ENCODE assay signal across 13 cellular contexts in the genomic region with DNA sequence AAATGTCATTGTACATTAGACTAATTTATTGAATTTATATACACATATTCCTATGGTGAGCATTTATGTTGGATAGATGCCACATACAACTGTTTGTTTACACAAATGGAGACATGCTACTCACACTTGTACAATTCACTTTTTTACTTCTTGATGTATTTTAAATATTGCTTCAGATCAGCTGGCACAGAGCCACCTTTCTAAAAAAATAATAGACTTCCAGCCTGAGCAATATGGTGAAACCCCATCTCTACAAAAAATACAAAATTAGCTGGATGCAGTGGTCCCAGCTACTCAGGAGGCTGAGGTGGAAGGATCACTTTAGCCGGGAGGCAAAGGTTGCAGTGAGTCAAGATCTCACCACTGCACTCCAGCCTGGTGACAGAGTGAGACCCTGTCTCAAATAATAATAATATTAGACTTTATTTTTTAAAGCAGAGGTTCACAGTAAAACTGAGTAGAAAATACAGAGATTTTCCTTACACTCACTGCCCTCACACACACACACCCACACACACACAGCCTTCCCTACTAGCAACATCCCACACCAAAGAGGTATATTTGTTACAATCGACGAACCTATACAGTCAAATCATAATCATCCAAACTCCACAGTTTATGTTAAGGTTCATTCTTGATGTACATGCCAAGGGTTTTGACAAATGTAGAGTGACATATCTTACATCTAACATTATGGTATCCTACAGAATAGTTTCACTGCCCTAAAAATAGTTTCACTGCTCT. TPM values are rescaled to one million over a fixed set of nuclear protein-coding genes. Genes with fewer than 3 reads are reported as not detected.
DNase-seq lines count a peak whose midpoint lies in the region; ATAC-seq, FAIRE-seq and TF ChIP-seq lines count a peak whose summit lies in the region.
"Had no signal": no experiment of that assay in that cellular context is flagged by ENCODE, and none has a peak within 500 bp of the region (broad histone marks: within the 10 kb centered on the region; RNA-seq: fewer than 3 reads in every experiment).

No MANE protein-coding gene starts in this region.

- RAD21 ChIA-PET in GM12878 (lab: Charles Lee; ENCODE audit: unreplicated experiment), result interaction anchor here (1.3 to 2.8 kb wide), 4 partner anchors 15 to 69 kb away, joined by 3 to 8 read pairs (median 6); no protein-coding TSS in a partner anchor

- H3K79me2 ChIP-seq in DOHH2 (ENCODE audit: control insufficient read depth, low read length) (no peaks in the 10 kb centered on the region), Loucy (ENCODE audit: insufficient read depth, low read length) (no peaks in the 10 kb centered on the region), GM12878 (ENCODE audit: control insufficient read depth, insufficient read depth, low read length) (no peaks in the 10 kb centered on the region)

- H3K4me3 ChIP-seq in DOHH2 (ENCODE audit: low read length) (peak overlapping the region; percentile 71), Loucy (ENCODE audit: low read length, poor library complexity, severe bottlenecking) (peak overlapping the region; percentile 73), GM12878 (peak overlapping the region; percentile 58)
- H3K4me3 ChIP-seq: mucosa of descending colon had no signal

- no peak for ATAC-seq in GM12878
- ATAC-seq in natural killer cell treated with Interleukin-12 subunit alpha and Interleukin-12 subunit beta and Interleukin-15 and Interleukin-18, amount 100 ng/mL, for 72 hours, result no peak
- no peak for ATAC-seq in GM18858 (IDR thresholded peaks at IDR 0.05; ENCODE audit: unreplicated experiment)

- no peaks in the 10 kb centered on the region for H4K20me1 ChIP-seq in DOHH2 (ENCODE audit: control insufficient read depth, insufficient read depth, low read depth, low read length)
- no peaks in the 10 kb centered on the region for H4K20me1 ChIP-seq in Loucy (ENCODE audit: insufficient read depth, low read length, poor library complexity, severe bottlenecking)
- no peaks in the 10 kb centered on the region for H4K20me1 ChIP-seq in GM12878 (ENCODE audit: control insufficient read depth, insufficient read depth)

- in situ Hi-C loops in GM12878 (cut with MboI), result no loop called here

- BruUV-seq in GM12878 (replicated peaks; lab: Mats Ljungman, UMichigan), result no TSS peak

- WGBS in GM12878 (ENCODE audit: insufficient coverage, insufficient replicate concordance, low lambda C conversion rate, missing lambda C conversion rate), result 67% methylated on average over 3 of the region's 3 CpGs

- no peaks in the 10 kb centered on the region for H3K9me3 ChIP-seq in DOHH2 (ENCODE audit: control insufficient read depth, insufficient read depth, low read length)
- no peaks in the 10 kb centered on the region for H3K9me3 ChIP-seq in Loucy (ENCODE audit: insufficient read depth, low read depth, low read length)
- H3K9me3 ChIP-seq in GM12878 (replicated peaks; ENCODE audit: control insufficient read depth, insufficient read depth, low read length), result no peaks in the 10 kb centered on the region
- H3K9me3 ChIP-seq: heart right ventricle, mucosa of descending colon had no signal

- H3K4me1 ChIP-seq in DOHH2 (ENCODE audit: control insufficient read depth, low read length) (peaks cover 74% of the 10 kb centered on the region), Loucy (ENCODE audit: insufficient read depth, low read length, poor library complexity, severe bottlenecking) (peaks cover 57% of the 10 kb centered on the region), GM12878 (ENCODE audit: control insufficient read depth, insufficient read depth, low read length) (peaks cover 51% of the 10 kb centered on the region)

- TF ChIP-seq POLR2A in GM12878 (IDR thresholded peaks at IDR 0.05; ENCODE audit: low read depth, low read length), result no peak

- no peaks in the 10 kb centered on the region for H3K27me3 ChIP-seq in DOHH2 (ENCODE audit: control insufficient read depth, low read length)
- no peaks in the 10 kb centered on the region for H3K27me3 ChIP-seq in Loucy (ENCODE audit: insufficient read depth, low read length, poor library complexity, severe bottlenecking)
- H3K27me3 ChIP-seq in GM12878 (replicated peaks in 1 of 2; ENCODE audit: control insufficient read depth in 2 of 2, insufficient read depth in 2 of 2, low read length in 1 of 2), result no peaks in the 10 kb centered on the region
- H3K27me3 ChIP-seq: heart right ventricle had no signal

- no peak for TF ChIP-seq CTCF in DOHH2 (IDR thresholded peaks at IDR 0.05; ENCODE audit: low read depth, low read length, poor library complexity, severe bottlenecking)
- TF ChIP-seq CTCF in Loucy (conservative IDR thresholded peaks at IDR 0.05; ENCODE audit: low read length), result no peak
- TF ChIP-seq CTCF in GM12878 (IDR thresholded peaks at IDR 0.05 in 2 of 3, conservative IDR thresholded peaks at IDR 0.05 in 1 of 3; ENCODE audit: control insufficient read depth in 2 of 3, extremely low read depth in 1 of 3, insufficient read depth in 1 of 3, low read depth in 3 of 3, low read length in 3 of 3), result no peak

- peak overlapping the region; percentile 60 for H3K4me2 ChIP-seq in DOHH2 (ENCODE audit: low read length)
- H3K4me2 ChIP-seq in Loucy (ENCODE audit: low read depth, low read length, poor library complexity, severe bottlenecking), result peak overlapping the region; percentile 85
- H3K4me2 ChIP-seq in GM12878 (ENCODE audit: control insufficient read depth, insufficient read depth), result peak overlapping the region; percentile 68

- TF ChIP-seq RAD21 in GM12878 (IDR thresholded peaks at IDR 0.05; ENCODE audit: insufficient read depth, low read depth, low read length), result no peak

- CTCF ChIA-PET in GM12878 (lab: Yijun Ruan, JAX), result interaction anchor here (2.1 to 3.5 kb wide), 3 partner anchors 11 to 79 kb away, joined by 8 to 23 read pairs (median 13); no protein-coding TSS in a partner anchor

- FAIRE-seq in GM12878 (lab: Jason Lieb, UNC), result no peak
- FAIRE-seq: small intestine had no signal

- H3K36me3 ChIP-seq in DOHH2 (ENCODE audit: control insufficient read depth, low read length), result no peaks in the 10 kb centered on the region
- no peaks in the 10 kb centered on the region for H3K36me3 ChIP-seq in Loucy (ENCODE audit: insufficient read depth, low read length)
- no peaks in the 10 kb centered on the region for H3K36me3 ChIP-seq in GM12878 (ENCODE audit: control insufficient read depth in 2 of 2, insufficient read depth in 2 of 2, low read length in 1 of 2)
- H3K36me3 ChIP-seq: heart right ventricle had no signal

- peak overlapping the region; percentile 93 for H3K27ac ChIP-seq in DOHH2 (ENCODE audit: low read depth, low read length)
- H3K27ac ChIP-seq in GM12878 (ENCODE audit: control insufficient read depth, insufficient read depth), result peak overlapping the region; percentile 63

- H2AFZ ChIP-seq in Loucy (ENCODE audit: low read length) (peak overlapping the region; percentile 61), GM12878 (ENCODE audit: control insufficient read depth, low read depth, low read length) (peak overlapping the region; percentile 75)

- H3K27me3 Mint-ChIP-seq in natural killer cell treated with Interleukin-12 subunit alpha and Interleukin-12 subunit beta and Interleukin-15 and Interleukin-18, amount 100 ng/mL, for 72 hours, result no peaks in the 10 kb centered on the region

- intact Hi-C loops in GM12878 (cut with micrococcal nuclease; ENCODE audit: unreplicated experiment), result loop anchor here (5.0 to 10.0 kb wide), 3 partner anchors 63 to 1605 kb away; partner anchors contain the start of genes CD74 and GRPEL2

- H3K9ac ChIP-seq in Loucy (ENCODE audit: low read depth, low read length, poor library complexity, severe bottlenecking) (peak overlapping the region; percentile 62), GM12878 (ENCODE audit: control insufficient read depth, insufficient read depth, low read length) (no peak overlapping the region)

- no peak for TF ChIP-seq EP300 in GM12878 (IDR thresholded peaks at IDR 0.05; ENCODE audit: borderline replicate concordance in 1 of 2, control insufficient read depth in 1 of 2, low read depth in 2 of 2, low read length in 2 of 2)

- POLR2A ChIA-PET in GM12878 (lab: Charles Lee), result no interaction called here

- H3K36me3 Mint-ChIP-seq in natural killer cell treated with Interleukin-12 subunit alpha and Interleukin-12 subunit beta and Interleukin-15 and Interleukin-18, amount 100 ng/mL, for 72 hours, result no peaks in the 10 kb centered on the region

- SMC1A ChIA-PET in GM12878 (lab: Charles Lee; ENCODE audit: uncharacterized antibody, unreplicated experiment), result interaction anchor here (1.1 to 3.0 kb wide), 4 partner anchors 11 to 148 kb away, joined by 3 to 16 read pairs (median 7); no protein-coding TSS in a partner anchor

- peak overlapping the region; percentile 86 for H3K4me3 Mint-ChIP-seq in natural killer cell treated with Interleukin-12 subunit alpha and Interleukin-12 subunit beta and Interleukin-15 and Interleukin-18, amount 100 ng/mL, for 72 hours

- H3K9me3 Mint-ChIP-seq in natural killer cell treated with Interleukin-12 subunit alpha and Interleukin-12 subunit beta and Interleukin-15 and Interleukin-18, amount 100 ng/mL, for 72 hours, result no peaks in the 10 kb centered on the region

- H3K27ac Mint-ChIP-seq in natural killer cell treated with Interleukin-12 subunit alpha and Interleukin-12 subunit beta and Interleukin-15 and Interleukin-18, amount 100 ng/mL, for 72 hours, result peak overlapping the region; percentile 74 to 94

- H3F3A ChIP-seq in DOHH2 (ENCODE audit: control insufficient read depth, insufficient read depth) (peaks cover 20% of the 10 kb centered on the region), Loucy (ENCODE audit: low read depth) (no peaks in the 10 kb centered on the region; the same call in 1 of the 2 replicates)

- DNase-seq in GM12878 (ENCODE audit: low read depth, low spot score) (no peak), SW 1271 (lab: John Stamatoyannopoulos, UW) (no peak), SK-N-DZ (ENCODE audit: low spot score) (no peak), NCI-H1436 treated with DMSO at 0.1 percent for 48 hours (lab: John Stamatoyannopoulos, UW) (no peak)
- no peak for DNase-seq in natural killer cell treated with Interleukin-12 subunit alpha and Interleukin-12 subunit beta and Interleukin-15 and Interleukin-18, amount 100 ng/mL, for 72 hours (ENCODE audit: low spot score)
- DNase-seq: activated CD8-positive, alpha-beta memory T cell treated with anti-CD3 and anti-CD28 coated beads, Interleukin-2, amount 50 U/mL, for 48 hours; NCI-H2029 had no signal

- H3K9me2 ChIP-seq in DOHH2 (replicated peaks; ENCODE audit: control insufficient read depth, low read length) (no peaks in the 10 kb centered on the region), Loucy (replicated peaks; ENCODE audit: low read depth, low read length) (no peaks in the 10 kb centered on the region)

- peaks cover 36 to 56% of the 10 kb centered on the region in 2 donors for H3K4me1 Mint-ChIP-seq in natural killer cell treated with Interleukin-12 subunit alpha and Interleukin-12 subunit beta and Interleukin-15 and Interleukin-18, amount 100 ng/mL, for 72 hours (ENCODE audit: low read depth in 2 of 2)

RNA-seq across cellular contexts. Expression of gene ADRB2, which starts 16.5 kb away (rescaled TPM):
- total RNA-seq in GM12878 (2013; cell fraction: nucleolus; rRNA removed), result 0.42 and 0.73 TPM in 2 replicates
- total RNA-seq in GM12878 (2014; rRNA removed) (0.16 and 0.34 TPM in 2 replicates), GM12878 (2014; rRNA removed; fragmentation: Illumina TruSeq; extraction: Trizol) (0.09 and 0.18 TPM in 2 replicates), GM12878 (2021) (0.11 and 0.18 TPM in 2 replicates)
- polyA plus RNA-seq in GM12878 (2011; ENCODE audit: low read depth), result not detected
- polyA plus RNA-seq in GM12878 (2011; rRNA removed) (0.06 TPM in 1 of 2 replicates, not detected in the other), GM12878 (2014; fragmentation: Illumina TruSeq; extraction: Trizol) (0.08 and 0.18 TPM in 2 replicates), GM12878 (2014; fragmentation: Nextera tagmentation; extraction: Ambion mirVana) (under 1 TPM; 0.03 to 0.04 TPM), GM12878 (2014; rRNA removed) (0.15 and 0.24 TPM in 2 replicates), GM12878 (2016; fragmentation: Nextera tagmentation; extraction: Ambion mirVana) (under 1 TPM; 0.21 to 0.28 TPM)
- 0.06 and 0.08 TPM in 2 replicates for polyA plus RNA-seq in GM12878 (2011; cell fraction: cytosol; rRNA removed)
- polyA plus RNA-seq in GM12878 (2011; cell fraction: nucleus; rRNA removed), result 0.09 and 0.15 TPM in 2 replicates
- polyA plus RNA-seq in GM12878 (2012), result 0.07 TPM in 1 of 2 replicates, not detected in the other
- 0.29 and 0.46 TPM in 2 replicates for polyA minus RNA-seq in GM12878 (2011; rRNA and poly(A)+ RNA removed)
- polyA minus RNA-seq in GM12878 (2011; cell fraction: cytosol; rRNA and poly(A)+ RNA removed), result not detected in 2 replicates
- polyA minus RNA-seq in GM12878 (2011; cell fraction: nucleus; rRNA and poly(A)+ RNA removed), result 0.60 and 0.77 TPM in 2 replicates
- total RNA-seq in natural killer cell treated with Interleukin-12 subunit alpha and Interleukin-12 subunit beta and Interleukin-15 and Interleukin-18, amount 100 ng/mL, for 72 hours, result 1 to 10 TPM; 3.8 to 4.4 TPM
- polyA plus RNA-seq in SK-N-DZ (2014; cell fraction: cytosol; rRNA removed), result 0.03 and 0.13 TPM in 2 replicates
- not detected in 2 replicates for polyA plus RNA-seq in SK-N-DZ (2014; cell fraction: nucleus; rRNA removed)
